Comparison of ENCODE assay signal across 8 cellular contexts in genomic region chr13:111210488-111210887, GRCh38.
A peak's percentile ranks its signal among the peaks of the same experiment; 100 is the strongest.
DNase-seq lines count a peak whose midpoint lies in the region; ATAC-seq, FAIRE-seq and TF ChIP-seq lines count a peak whose summit lies in the region.

No MANE protein-coding gene starts in this region.

- H3K27ac ChIP-seq in stomach smooth muscle (ENCODE audit: low read length) = no peak overlapping the region
- no peak overlapping the region for H3K27ac ChIP-seq in ovary

- no peak for TF ChIP-seq EP300 in ovary (IDR thresholded peaks at IDR 0.05)

- in situ Hi-C loops in astrocyte of the spinal cord (cut with HindIII; ENCODE audit: low sequenced_read_pairs) = no loop called here

- no peaks in the 10 kb centered on the region for H3K9me3 ChIP-seq in stomach smooth muscle (ENCODE audit: control insufficient read depth in 2 of 2, low read length in 2 of 2)
- H3K9me3 ChIP-seq in ovary = no peaks in the 10 kb centered on the region

- TF ChIP-seq POLR2A in ovary (IDR thresholded peaks at IDR 0.05) = no peak

- H3K4me3 Mint-ChIP-seq in stimulated activated naive B cell treated with anti-CD40 and anti-IgM and Interleukin-4, amounts not matched to agents 10 μg/mL and 1 μg/mL and 100 μg/mL, for 72 hours = no peak overlapping the region

- no peak for ATAC-seq in stimulated activated naive B cell treated with anti-CD40 and anti-IgM and Interleukin-4, amounts not matched to agents 10 μg/mL and 1 μg/mL and 100 μg/mL, for 72 hours (replicated peaks)

- TF ChIP-seq CTCF in HFF-Myc (IDR thresholded peaks at IDR 0.05; ENCODE audit: low read depth, low read length, missing control alignments) (no peak), astrocyte of the spinal cord (IDR thresholded peaks at IDR 0.05; ENCODE audit: low read depth, low read length) (no peak), D721Med (IDR thresholded peaks at IDR 0.05; ENCODE audit: insufficient read depth, missing control alignments) (no peak), ovary (IDR thresholded peaks at IDR 0.05) (no peak)

- H3K27me3 ChIP-seq in stomach smooth muscle (ENCODE audit: control insufficient read depth in 1 of 2, insufficient read depth in 2 of 2, low read length in 2 of 2) (no peaks in the 10 kb centered on the region), ovary (no peaks in the 10 kb centered on the region)

- peaks cover 29 to 64% of the 10 kb centered on the region in 2 donors for H3K4me1 Mint-ChIP-seq in stimulated activated naive B cell treated with anti-CD40 and anti-IgM and Interleukin-4, amounts not matched to agents 10 μg/mL and 1 μg/mL and 100 μg/mL, for 72 hours

- no peaks in the 10 kb centered on the region for H3K27me3 Mint-ChIP-seq in stimulated activated naive B cell treated with anti-CD40 and anti-IgM and Interleukin-4, amounts not matched to agents 10 μg/mL and 1 μg/mL and 100 μg/mL, for 72 hours

- no peak overlapping the region for H3K27ac Mint-ChIP-seq in stimulated activated naive B cell treated with anti-CD40 and anti-IgM and Interleukin-4, amounts not matched to agents 10 μg/mL and 1 μg/mL and 100 μg/mL, for 72 hours

- H3K4me1 ChIP-seq in stomach smooth muscle (ENCODE audit: control insufficient read depth, insufficient read depth, low read length) (peaks cover 25% of the 10 kb centered on the region), ovary (ENCODE audit: insufficient read depth) (peaks cover 6% of the 10 kb centered on the region)

- peak overlapping the region; percentile 10; the same call in 1 of the 2 replicates for H3K4me3 ChIP-seq in HFF-Myc (replicated peaks; ENCODE audit: low read depth, low read length)
- peak overlapping the region; percentile 6 for H3K4me3 ChIP-seq in astrocyte of the spinal cord (ENCODE audit: low read depth, low read length)
- peak overlapping the region; percentile 2 to 36 for H3K4me3 ChIP-seq in stomach smooth muscle (ENCODE audit: low read length in 2 of 2)
- H3K4me3 ChIP-seq in ovary = no peak overlapping the region

- H3K36me3 ChIP-seq in stomach smooth muscle (ENCODE audit: control insufficient read depth in 2 of 2, insufficient read depth in 2 of 2, low read length in 2 of 2) (peaks cover 0 to 2% of the 10 kb centered on the region in 2 donors), ovary (no peaks in the 10 kb centered on the region)

- no peaks in the 10 kb centered on the region for H3K9me3 Mint-ChIP-seq in stimulated activated naive B cell treated with anti-CD40 and anti-IgM and Interleukin-4, amounts not matched to agents 10 μg/mL and 1 μg/mL and 100 μg/mL, for 72 hours

- H3K9ac ChIP-seq in stomach smooth muscle (ENCODE audit: low read length in 2 of 2) = no peak overlapping the region

- intact Hi-C loops in ovary (cut with DNase I) = loop anchor here in 2 of 4 donors (10.0 kb wide), 2 partner anchors 56 to 296 kb away; partner anchors contain the start of gene ANKRD10 (in 1 of the 2)

- WGBS in ovary, 3 donors = 16 to 25% (median 18%) methylated on average over 9 of the region's 9 CpGs

- DNase-seq in HFF-Myc (ENCODE audit: extremely low read depth, low read depth) (no peak), astrocyte of the spinal cord (ENCODE audit: low read depth, low spot score) (peak; percentile 91), inferior parietal cortex (ENCODE audit: extremely low spot score) (peak; percentile 56), D721Med (ENCODE audit: insufficient read length, low spot score) (no peak), NCI-H2029 treated with DMSO at 0.1 percent for 48 hours (lab: John Stamatoyannopoulos, UW) (no peak), ovary (no peak)
- DNase-seq in stimulated activated naive B cell treated with anti-CD40 and anti-IgM and Interleukin-4, amounts not matched to agents 10 μg/mL and 1 μg/mL and 100 μg/mL, for 72 hours = no peak

- H3K36me3 Mint-ChIP-seq in stimulated activated naive B cell treated with anti-CD40 and anti-IgM and Interleukin-4, amounts not matched to agents 10 μg/mL and 1 μg/mL and 100 μg/mL, for 72 hours = peaks cover 22 to 49% of the 10 kb centered on the region in 2 donors

- FAIRE-seq in D721Med (lab: Jason Lieb, UNC) = no peak

Comparison
In these comparisons a context has a peak if more than half of its experiments do, and no peak if none do; other contexts are left out.
1. DNase-seq: peak in astrocyte of the spinal cord (single experiment) and inferior parietal cortex (single experiment); none in HFF-Myc (single experiment), D721Med (single experiment), NCI-H2029 treated with DMSO at 0.1 percent for 48 hours (single experiment), stimulated activated naive B cell treated with anti-CD40 and anti-IgM and Interleukin-4, amounts not matched to agents 10 μg/mL and 1 μg/mL and 100 μg/mL, for 72 hours (single experiment) and ovary (0 of 5).